In genomic region chr13:19781526-19781925, GRCh38 we compare ENCODE assay signal across 8 cellular contexts. TPM values are rescaled to one million over a fixed set of nuclear protein-coding genes. Genes with fewer than 3 reads are reported as not detected.
A peak's percentile ranks its signal among the peaks of the same experiment; 100 is the strongest.
DNase-seq lines count a peak whose midpoint lies in the region; ATAC-seq, FAIRE-seq and TF ChIP-seq lines count a peak whose summit lies in the region.

No MANE protein-coding gene starts in this region.

- peaks cover 6% of the 10 kb centered on the region; the same call in 1 of the 2 replicates for H3K9me3 ChIP-seq in HAP-1
- H3K9me3 ChIP-seq in WERI-Rb-1 (ENCODE audit: severe bottlenecking): peaks cover 7% of the 10 kb centered on the region
- no peaks in the 10 kb centered on the region for H3K9me3 ChIP-seq in left ventricle myocardium inferior (replicated peaks)
- no peaks in the 10 kb centered on the region for H3K9me3 ChIP-seq in small intestine (ENCODE audit: control insufficient read depth, low read depth)

- no peak for ATAC-seq in GM21786 (IDR thresholded peaks at IDR 0.05; ENCODE audit: unreplicated experiment)

- no peak for TF ChIP-seq CTCF in WERI-Rb-1 (IDR thresholded peaks at IDR 0.05; ENCODE audit: low read depth, low read length)
- no peak for TF ChIP-seq CTCF in left ventricle myocardium inferior (IDR thresholded peaks at IDR 0.05; ENCODE audit: borderline replicate concordance)

- H3K27ac ChIP-seq in WERI-Rb-1: peak overlapping the region; percentile 96
- peak overlapping the region; percentile 96 for H3K27ac ChIP-seq in left ventricle myocardium inferior (replicated peaks)
- H3K27ac ChIP-seq in small intestine (ENCODE audit: low read depth in 1 of 2, low read length in 1 of 2): peak overlapping the region in 1 of 2 donors; percentile 97

- WGBS in small intestine, 3 donors: 4 to 8% (median 5%) methylated on average over 9 of the region's 9 CpGs

- FAIRE-seq in small intestine (lab: Jason Lieb, UNC): no peak

- intact Hi-C loops in left ventricle myocardium inferior (cut with micrococcal nuclease): no loop called here

- DNase-seq in HAP-1 (ENCODE audit: low spot score in 2 of 2): no peak
- no peak for DNase-seq in WERI-Rb-1
- no peak for DNase-seq in left ventricle myocardium inferior
- DNase-seq in small intestine: no peak
- DNase-seq in activated effector memory CD4-positive, alpha-beta T cell treated with anti-CD3 and anti-CD28 coated beads, Interleukin-2, amount 50 U/mL, for 16 hours: no peak
- no peak for DNase-seq in NCI-H1105 treated with DMSO at 0.1 percent for 48 hours (lab: John Stamatoyannopoulos, UW)
- no peak for DNase-seq in GDM1 (lab: John Stamatoyannopoulos, UW)

- in situ Hi-C loops in HAP-1 (cut with MboI; ENCODE audit: low sequenced_read_pairs): no loop called here

- no peaks in the 10 kb centered on the region for H3K27me3 ChIP-seq in HAP-1 (ENCODE audit: low read depth)
- H3K27me3 ChIP-seq in WERI-Rb-1 (ENCODE audit: insufficient read depth, low read depth, severe bottlenecking): no peaks in the 10 kb centered on the region
- H3K27me3 ChIP-seq in left ventricle myocardium inferior (ENCODE audit: low read depth): no peaks in the 10 kb centered on the region
- no peaks in the 10 kb centered on the region for H3K27me3 ChIP-seq in small intestine (ENCODE audit: control insufficient read depth in 2 of 2, insufficient read depth in 2 of 2, low read length in 2 of 2)

- H3K4me3 ChIP-seq in HAP-1: peak overlapping the region; percentile 92
- H3K4me3 ChIP-seq in WERI-Rb-1 (ENCODE audit: low read depth, low read length): peak overlapping the region; percentile 82
- peak overlapping the region; percentile 96 for H3K4me3 ChIP-seq in left ventricle myocardium inferior
- peak overlapping the region; percentile 95 to 97 for H3K4me3 ChIP-seq in small intestine (ENCODE audit: low read depth in 1 of 2, low read length in 2 of 2)

- H3K4me1 ChIP-seq in HAP-1 (peaks cover 6% of the 10 kb centered on the region), left ventricle myocardium inferior (peaks cover 21% of the 10 kb centered on the region), small intestine (ENCODE audit: control insufficient read depth in 2 of 2, insufficient read depth in 1 of 2, low read depth in 1 of 2, low read length in 1 of 2) (no peaks in the 10 kb centered on the region)

- peaks cover 21% of the 10 kb centered on the region for H3K36me3 ChIP-seq in HAP-1 (replicated peaks)
- peaks cover 44% of the 10 kb centered on the region for H3K36me3 ChIP-seq in WERI-Rb-1
- no peaks in the 10 kb centered on the region for H3K36me3 ChIP-seq in left ventricle myocardium inferior
- H3K36me3 ChIP-seq in small intestine (ENCODE audit: control insufficient read depth in 2 of 2, insufficient read depth in 2 of 2, low read length in 2 of 2): no peaks in the 10 kb centered on the region

RNA-seq across cellular contexts. Expression of gene PSPC1, which starts 1.2 kb away (rescaled TPM):
- 25.3 TPM for total RNA-seq in left ventricle myocardium inferior
- 10 to 100 TPM; 18.8 to 31.1 (median 30.5) TPM for polyA plus RNA-seq in small intestine
